In genomic region chr6:157634566-157634965, GRCh38 we compare ENCODE assay signal across 28 cellular contexts.
"Had no signal": no experiment of that assay in that cellular context is flagged by ENCODE, and none has a peak within 500 bp of the region (broad histone marks: within the 10 kb centered on the region; RNA-seq: fewer than 3 reads in every experiment).

No MANE protein-coding gene starts in this region.

- H3K9me3 ChIP-seq: esophagus squamous epithelium, mucosa of descending colon, neutrophil, pancreas, right lobe of liver, suprapubic skin, transverse colon, upper lobe of right lung, vagina had no signal

- H3K4me1 ChIP-seq: pancreas, right lobe of liver, suprapubic skin, transverse colon, upper lobe of right lung had no signal

- H3K27me3 Mint-ChIP-seq: effector memory CD8-positive, alpha-beta T cell; progenitor cell of endocrine pancreas had no signal

- DNase-seq: cortex of kidney; effector memory CD8-positive, alpha-beta T cell; erythroblast; esophagus squamous epithelium; hypothalamus; mesenchymal stem cell; mucosa of descending colon; naive B cell; right lobe of liver; stimulated activated CD4-positive, alpha-beta T cell treated with anti-CD3 and anti-CD28 coated beads, Interleukin-12 subunit alpha, Interleukin-12 subunit beta, amount 100 ng/mL, for 4 hours; stimulated activated CD4-positive, alpha-beta T cell treated with anti-CD3 and anti-CD28 coated beads, Interleukin-1b, Interleukin-23, amount 100 ng/mL, for 48 hours; stimulated activated CD4-positive, alpha-beta T cell treated with anti-CD3 and anti-CD28 coated beads, Interleukin-4, amount 100 ng/mL, for 1 hour; stimulated activated CD8-positive, alpha-beta memory T cell treated with anti-CD3 and anti-CD28 coated beads, Interleukin-4, amount 100 ng/mL, for 48 hours; stimulated activated naive CD4-positive, alpha-beta T cell; stimulated activated naive CD8-positive, alpha-beta T cell treated with anti-CD3 and anti-CD28 coated beads, Interleukin-15, amount 100 ng/mL, for 72 hours; transverse colon; upper lobe of right lung had no signal

- H3K27ac ChIP-seq: neutrophil, pancreas, right lobe of liver, suprapubic skin, transverse colon, upper lobe of right lung had no signal

- H3K4me3 Mint-ChIP-seq: effector memory CD8-positive, alpha-beta T cell; mesothelial cell of epicardium; naive B cell; stimulated activated naive CD8-positive, alpha-beta T cell treated with anti-CD3 and anti-CD28 coated beads, Interleukin-15, amount 100 ng/mL, for 72 hours had no signal

- H3K9me3 Mint-ChIP-seq: effector memory CD8-positive, alpha-beta T cell; mesothelial cell of epicardium; naive B cell; stimulated activated naive CD8-positive, alpha-beta T cell treated with anti-CD3 and anti-CD28 coated beads, Interleukin-15, amount 100 ng/mL, for 72 hours had no signal

- H3K36me3 Mint-ChIP-seq: mesothelial cell of epicardium had no signal

- H3K27ac Mint-ChIP-seq: effector memory CD8-positive, alpha-beta T cell; mesothelial cell of epicardium; naive B cell; progenitor cell of endocrine pancreas; stimulated activated naive CD8-positive, alpha-beta T cell treated with anti-CD3 and anti-CD28 coated beads, Interleukin-15, amount 100 ng/mL, for 72 hours had no signal

- FAIRE-seq: endometrium, frontal cortex, keratinocyte, pancreas had no signal

- H3K36me3 ChIP-seq: esophagus squamous epithelium, neutrophil, pancreas, right lobe of liver, suprapubic skin, transverse colon, upper lobe of right lung, vagina had no signal

- H3K4me3 ChIP-seq: esophagus squamous epithelium, lung, mucosa of descending colon, pancreas, right lobe of liver, smooth muscle cell, suprapubic skin, transverse colon, upper lobe of right lung, vagina had no signal

- ATAC-seq: effector memory CD8-positive, alpha-beta T cell; mucosa of descending colon; pancreas; stimulated activated naive CD8-positive, alpha-beta T cell treated with anti-CD3 and anti-CD28 coated beads, Interleukin-15, amount 100 ng/mL, for 72 hours; upper lobe of right lung had no signal

- H3K4me2 ChIP-seq: smooth muscle cell had no signal

- H3K27me3 ChIP-seq: esophagus squamous epithelium, neutrophil, pancreas, right lobe of liver, suprapubic skin, transverse colon, upper lobe of right lung, vagina had no signal
